ENCODE assay signal across 1 cellular context in the genomic region with DNA sequence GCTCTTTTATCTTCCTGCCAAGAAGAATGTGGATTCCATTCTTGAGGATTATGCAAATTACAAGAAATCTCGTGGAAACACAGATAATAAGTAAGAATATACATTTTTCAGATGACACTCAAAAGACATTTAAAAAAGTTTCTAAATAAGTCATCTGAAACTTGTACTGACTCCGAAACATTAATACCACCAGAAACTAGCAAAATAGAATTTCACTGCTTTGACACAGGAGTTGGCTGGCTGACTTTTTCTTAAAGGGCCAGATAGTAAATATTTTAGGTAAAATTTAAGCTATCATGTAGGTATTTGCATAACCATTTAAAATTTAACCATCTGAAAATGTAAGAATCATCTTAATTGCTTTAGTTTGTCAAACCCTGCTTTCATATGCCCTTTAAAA.
TF ChIP-seq lines count a peak whose summit lies in the region.

No MANE protein-coding gene starts in this region.

TF ChIP-seq in GM12878, 131 proteins besides CTCF, POLR2A, EP300 and RAD21 (continued from another document):
- TF ChIP-seq CEBPZ (IDR thresholded peaks at IDR 0.05; ENCODE audit: low read depth, low read length), result no peak
